Comparison of ENCODE assay signal across 7 cellular contexts in the genomic region with DNA sequence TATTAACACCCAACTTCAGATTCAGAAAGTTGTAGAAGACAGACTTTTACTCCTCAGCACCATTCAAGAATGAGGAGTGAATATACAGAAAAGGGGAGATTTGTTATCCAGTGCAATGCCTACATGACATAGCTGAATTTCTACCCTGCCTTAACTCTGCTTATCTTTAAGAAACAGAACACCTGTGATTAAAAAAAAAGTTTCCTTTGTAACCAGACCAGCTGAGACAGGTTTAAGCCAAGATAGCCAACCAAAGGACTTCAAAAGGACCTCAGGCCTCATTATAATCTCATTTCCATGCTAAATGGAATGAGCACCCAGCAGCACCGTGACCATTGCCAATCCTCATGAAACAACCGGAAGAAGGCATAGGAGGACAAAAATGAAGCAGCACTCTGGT.
"Had no signal": no experiment of that assay in that cellular context is flagged by ENCODE, and none has a peak within 500 bp of the region (broad histone marks: within the 10 kb centered on the region; RNA-seq: fewer than 3 reads in every experiment).

No MANE protein-coding gene starts in this region.

- FAIRE-seq: HepG2, HTR-8/SVneo, K562 had no signal

- H3K4me3 Mint-ChIP-seq: IgD-negative memory B cell had no signal

- H3K4me3 ChIP-seq: K562 had no signal

- DNase-seq: IMR-90, KBM-7 had no signal

- ATAC-seq: HepG2, K562 had no signal

- H3K27ac ChIP-seq: HL-60 had no signal

- H3K36me3 Mint-ChIP-seq: IgD-negative memory B cell had no signal

- H3K4me1 Mint-ChIP-seq: IgD-negative memory B cell had no signal

- H3K27me3 Mint-ChIP-seq: IgD-negative memory B cell had no signal
